In the genomic region with DNA sequence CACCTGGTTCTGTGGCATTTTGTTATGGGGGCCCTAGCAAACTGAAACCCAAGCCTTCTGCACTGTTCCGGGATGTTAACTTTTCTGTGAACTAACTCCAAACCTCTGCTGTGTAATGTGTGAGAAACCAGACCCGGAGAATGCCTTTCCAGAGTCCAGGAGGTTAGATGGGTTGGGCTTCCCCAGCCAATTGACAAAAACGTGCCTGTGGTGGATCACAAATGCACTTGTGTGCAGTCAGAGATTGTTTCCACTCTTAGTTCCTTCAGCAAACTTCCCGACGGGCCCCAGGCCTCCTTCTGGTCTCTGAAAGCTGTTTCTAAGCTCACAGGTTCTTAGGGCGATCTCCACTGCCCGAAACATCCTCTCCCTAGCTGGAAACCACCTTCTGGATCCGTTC, we compare ENCODE assay signal across 19 cellular contexts.
"Had no signal": no experiment of that assay in that cellular context is flagged by ENCODE, and none has a peak within 500 bp of the region (broad histone marks: within the 10 kb centered on the region; RNA-seq: fewer than 3 reads in every experiment).

No MANE protein-coding gene starts in this region.

- H3K27ac ChIP-seq: psoas muscle, thoracic aorta, upper lobe of right lung, WERI-Rb-1 had no signal

- H3K4me1 Mint-ChIP-seq: activated naive CD8-positive, alpha-beta T cell treated with anti-CD3 and anti-CD28 coated beads for 36 hours; neural crest cell had no signal

- H3K4me3 ChIP-seq: lung, psoas muscle, skin epidermis, thoracic aorta, upper lobe of right lung had no signal

- H3K4me1 ChIP-seq: psoas muscle had no signal

- H3K9me3 Mint-ChIP-seq: activated naive CD8-positive, alpha-beta T cell treated with anti-CD3 and anti-CD28 coated beads for 36 hours; activated T-helper 1 cell treated with anti-CD3 and anti-CD28 coated beads, Interleukin-12 subunit alpha, Interleukin-12 subunit beta, Interleukin-2, Interleukin-4 antibody, amounts not matched to agents 30 ng/mL and 10 ng/mL and 1 ng/mL, durations not matched to agents 14 hours and 24 hours and 36 hours; neural crest cell; T-helper 1 cell treated with Interleukin-12 subunit alpha and Interleukin-12 subunit beta and Interleukin-4 antibody, amounts not matched to agents 30 μg/mL and 1 μg/mL, for 36 hours had no signal

- H3K27me3 Mint-ChIP-seq: activated naive CD8-positive, alpha-beta T cell treated with anti-CD3 and anti-CD28 coated beads for 36 hours had no signal

- H3K4me3 Mint-ChIP-seq: activated naive CD8-positive, alpha-beta T cell treated with anti-CD3 and anti-CD28 coated beads for 36 hours; activated T-helper 1 cell treated with anti-CD3 and anti-CD28 coated beads, Interleukin-12 subunit alpha, Interleukin-12 subunit beta, Interleukin-2, Interleukin-4 antibody, amounts not matched to agents 30 ng/mL and 10 ng/mL and 1 ng/mL, durations not matched to agents 14 hours and 24 hours and 36 hours; neural crest cell; T-helper 1 cell treated with Interleukin-12 subunit alpha and Interleukin-12 subunit beta and Interleukin-4 antibody, amounts not matched to agents 30 μg/mL and 1 μg/mL, for 36 hours had no signal

- H3K27me3 ChIP-seq: upper lobe of right lung had no signal

- H3K27ac Mint-ChIP-seq: activated naive CD8-positive, alpha-beta T cell treated with anti-CD3 and anti-CD28 coated beads for 36 hours; activated T-helper 1 cell treated with anti-CD3 and anti-CD28 coated beads, Interleukin-12 subunit alpha, Interleukin-12 subunit beta, Interleukin-2, Interleukin-4 antibody, amounts not matched to agents 30 ng/mL and 10 ng/mL and 1 ng/mL, durations not matched to agents 14 hours and 24 hours and 36 hours; T-helper 1 cell treated with Interleukin-12 subunit alpha and Interleukin-12 subunit beta and Interleukin-4 antibody, amounts not matched to agents 30 μg/mL and 1 μg/mL, for 36 hours had no signal

- DNase-seq: activated CD4-positive, alpha-beta T cell treated with anti-CD3 and anti-CD28 coated beads, Interleukin-2, amount 50 U/mL, for 4 hours; activated gamma-delta T cell treated with Interleukin-2 at 50 U/mL for 16 hours; activated naive CD8-positive, alpha-beta T cell treated with anti-CD3 and anti-CD28 coated beads for 36 hours; amniotic stem cell; dermis blood vessel endothelial cell; effector memory CD4-positive, alpha-beta T cell; islet precursor cell; psoas muscle; right cardiac atrium; stimulated activated CD4-positive, alpha-beta T cell treated with anti-CD3 and anti-CD28 coated beads, Interleukin-15, amount 100 ng/mL, for 24 hours; stimulated activated CD4-positive, alpha-beta T cell treated with anti-CD3 and anti-CD28 coated beads, Interleukin-2, amount 100 ng/mL, for 48 hours; upper lobe of right lung; WERI-Rb-1 had no signal

- H3K9me3 ChIP-seq: psoas muscle, thoracic aorta, upper lobe of right lung had no signal

- ATAC-seq: psoas muscle had no signal
